In the genomic region with DNA sequence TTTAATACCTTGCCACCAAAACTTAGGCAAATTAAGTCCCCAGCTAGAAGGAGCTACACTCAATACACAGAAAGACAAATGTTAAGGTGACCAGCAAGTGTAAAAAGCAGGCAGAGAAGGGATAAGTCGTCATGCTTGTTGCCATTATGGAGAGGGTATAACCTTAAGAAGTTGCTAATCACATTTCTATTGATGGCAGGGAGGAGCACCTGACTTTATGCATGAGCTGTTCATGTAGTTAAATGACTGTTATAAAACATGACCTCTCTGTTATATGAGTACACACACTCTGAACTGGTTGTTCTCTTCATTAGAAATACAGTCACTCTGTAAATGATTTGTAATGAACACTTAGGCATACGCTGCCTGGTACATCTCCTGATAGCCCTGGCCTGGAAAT, we compare ENCODE assay signal across 13 cellular contexts. TPM values are rescaled to one million over a fixed set of nuclear protein-coding genes. Genes with fewer than 3 reads are reported as not detected.
DNase-seq lines count a peak whose midpoint lies in the region; ATAC-seq, FAIRE-seq and TF ChIP-seq lines count a peak whose summit lies in the region.
"Had no signal": no experiment of that assay in that cellular context is flagged by ENCODE, and none has a peak within 500 bp of the region (broad histone marks: within the 10 kb centered on the region; RNA-seq: fewer than 3 reads in every experiment).

No MANE protein-coding gene starts in this region.

- no peaks in the 10 kb centered on the region for H3K27me3 Mint-ChIP-seq in activated CD8-positive, alpha-beta memory T cell treated with anti-CD3 and anti-CD28 coated beads, Interleukin-2, amount 10 ng/mL, durations not matched to agents 7 days and 5 days

- peaks cover 5% of the 10 kb centered on the region for H3K4me1 Mint-ChIP-seq in activated CD8-positive, alpha-beta memory T cell treated with anti-CD3 and anti-CD28 coated beads, Interleukin-2, amount 10 ng/mL, durations not matched to agents 7 days and 5 days
- H3K4me1 Mint-ChIP-seq: mesothelial cell of epicardium had no signal

- H3K9ac ChIP-seq in kidney (ENCODE audit: low read length in 2 of 2): no peak overlapping the region

- peak; percentile 86 for FAIRE-seq in kidney (lab: Jason Lieb, UNC)

- intact Hi-C loops in kidney (cut with DNase I): no loop called here

- H3K4me3 ChIP-seq in kidney (ENCODE audit: low read length in 2 of 2): no peak overlapping the region
- H3K4me3 ChIP-seq: PC-9 had no signal

- TF ChIP-seq CTCF in kidney (IDR thresholded peaks at IDR 0.05; ENCODE audit: borderline replicate concordance, extremely low read depth, insufficient read depth): no peak

- no peak overlapping the region for H3K27ac Mint-ChIP-seq in activated CD8-positive, alpha-beta memory T cell treated with anti-CD3 and anti-CD28 coated beads, Interleukin-2, amount 10 ng/mL, durations not matched to agents 7 days and 5 days
- H3K27ac Mint-ChIP-seq: mesothelial cell of epicardium had no signal

- no peaks in the 10 kb centered on the region for H3K9me3 ChIP-seq in kidney (ENCODE audit: control insufficient read depth in 1 of 2, low read length in 2 of 2)

- H3K36me3 ChIP-seq in kidney (ENCODE audit: control insufficient read depth in 1 of 2, insufficient read depth in 2 of 2, low read length in 2 of 2): no peaks in the 10 kb centered on the region

- H3K27ac ChIP-seq in kidney (ENCODE audit: low read depth in 2 of 2, low read length in 2 of 2): peak overlapping the region; percentile 36 to 85
- H3K27ac ChIP-seq: PC-9 had no signal

- no peak for TF ChIP-seq POLR2A in erythroblast (IDR thresholded peaks at IDR 0.05; ENCODE audit: low read length)

- H3K4me1 ChIP-seq in kidney (ENCODE audit: control insufficient read depth in 1 of 2, insufficient read depth in 1 of 2, low read depth in 1 of 2, low read length in 2 of 2): peaks cover 10 to 27% of the 10 kb centered on the region in 2 donors

- peaks cover 1% of the 10 kb centered on the region for H3K36me3 Mint-ChIP-seq in activated CD8-positive, alpha-beta memory T cell treated with anti-CD3 and anti-CD28 coated beads, Interleukin-2, amount 10 ng/mL, durations not matched to agents 7 days and 5 days

- DNase-seq in kidney: no peak
- DNase-seq in OCI-M1 (lab: John Stamatoyannopoulos, UW): no peak
- no peak for DNase-seq in activated CD8-positive, alpha-beta memory T cell treated with anti-CD3 and anti-CD28 coated beads, Interleukin-2, amount 10 ng/mL, durations not matched to agents 7 days and 5 days
- DNase-seq in erythroblast (lab: John Stamatoyannopoulos, UW): no peak
- DNase-seq: activated CD4-positive, alpha-beta T cell treated with anti-CD3 and anti-CD28 coated beads for 48 hours; KG1; PC-9; substantia nigra had no signal

- CTCF ChIA-PET in activated CD8-positive, alpha-beta memory T cell treated with anti-CD3 and anti-CD28 coated beads, Interleukin-2, amount 10 ng/mL, durations not matched to agents 7 days and 5 days (lab: Charles Lee): no interaction called here

- no peak overlapping the region for H3K4me3 Mint-ChIP-seq in activated CD8-positive, alpha-beta memory T cell treated with anti-CD3 and anti-CD28 coated beads, Interleukin-2, amount 10 ng/mL, durations not matched to agents 7 days and 5 days
- H3K4me3 Mint-ChIP-seq: mesothelial cell of epicardium had no signal

- H3K9me3 Mint-ChIP-seq in activated CD8-positive, alpha-beta memory T cell treated with anti-CD3 and anti-CD28 coated beads, Interleukin-2, amount 10 ng/mL, durations not matched to agents 7 days and 5 days (ENCODE audit: low read depth): no peaks in the 10 kb centered on the region
- H3K9me3 Mint-ChIP-seq: mesothelial cell of epicardium had no signal

- ATAC-seq in GM18498 (IDR thresholded peaks at IDR 0.05; ENCODE audit: unreplicated experiment): peak; percentile 63
- peak; percentile 67 for ATAC-seq in GM21360 (IDR thresholded peaks at IDR 0.05; ENCODE audit: unreplicated experiment)
- ATAC-seq in HG03175 (IDR thresholded peaks at IDR 0.05; ENCODE audit: unreplicated experiment): peak; percentile 86
- ATAC-seq in activated CD8-positive, alpha-beta memory T cell treated with anti-CD3 and anti-CD28 coated beads, Interleukin-2, amount 10 ng/mL, durations not matched to agents 7 days and 5 days: no peak
- no peak for ATAC-seq in GM21528 (IDR thresholded peaks at IDR 0.05; ENCODE audit: low FRiP score, unreplicated experiment)

RNA-seq across cellular contexts. Expression of a gene that starts 6.6 kb away (rescaled TPM):
- 104 TPM for total RNA-seq in kidney
- 41.7 TPM for polyA plus RNA-seq in kidney (ENCODE audit: insufficient read depth, low read depth, low replicate concordance)
- 100 to 1,000 TPM; 166 to 254 TPM for total RNA-seq in activated CD8-positive, alpha-beta memory T cell treated with anti-CD3 and anti-CD28 coated beads, Interleukin-2, amount 10 ng/mL, durations not matched to agents 7 days and 5 days

Comparison
In these comparisons a context has a peak if more than half of its experiments do, and no peak if none do; other contexts are left out.
1. ATAC-seq: peak in GM18498 (single experiment), GM21360 (single experiment) and HG03175 (single experiment); none in activated CD8-positive, alpha-beta memory T cell treated with anti-CD3 and anti-CD28 coated beads, Interleukin-2, amount 10 ng/mL, durations not matched to agents 7 days and 5 days (single experiment) and GM21528 (single experiment).